Comparison of ENCODE assay signal across 8 cellular contexts in the genomic region with DNA sequence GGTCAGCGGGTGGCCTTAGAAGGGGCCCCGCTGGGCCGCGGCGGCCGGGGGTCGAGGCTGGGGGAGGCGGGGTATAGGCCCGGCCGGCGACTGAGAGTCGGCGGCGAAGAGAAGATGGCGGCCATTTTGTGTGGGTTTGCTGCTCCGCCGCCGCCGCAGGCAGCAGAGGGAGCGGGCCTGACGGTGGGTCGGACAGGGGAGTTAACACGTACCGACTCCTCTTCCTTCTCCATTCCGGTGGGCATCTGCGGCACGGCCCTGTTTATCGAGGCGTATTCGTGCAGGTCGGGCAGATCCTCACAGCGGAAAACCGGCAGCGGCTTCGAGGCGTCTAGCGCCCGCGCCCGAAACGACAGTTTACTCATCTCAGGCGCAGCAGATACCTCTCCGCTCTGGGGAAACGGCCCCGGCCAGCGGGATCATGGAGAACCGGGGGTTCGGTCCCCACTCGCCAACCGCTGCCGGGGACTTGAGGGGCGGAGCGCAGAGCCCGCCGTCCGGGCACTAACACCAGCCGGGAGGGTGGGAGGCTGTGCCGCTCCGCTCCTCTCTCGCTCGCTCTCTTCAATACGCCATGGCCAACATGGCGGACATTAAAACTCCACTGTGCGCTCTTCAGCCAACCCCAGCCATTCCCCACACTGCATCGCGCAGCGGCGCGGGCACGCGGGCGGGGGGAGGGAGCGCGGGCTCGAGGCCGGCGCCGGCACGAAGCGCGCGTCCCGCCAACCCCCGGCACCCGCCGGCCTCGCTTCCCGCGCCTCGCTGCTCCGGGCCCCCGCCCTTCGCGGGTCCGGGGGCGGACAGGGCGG. TPM values are rescaled to one million over a fixed set of nuclear protein-coding genes. Genes with fewer than 3 reads are reported as not detected.
DNase-seq lines count a peak whose midpoint lies in the region; ATAC-seq and TF ChIP-seq lines count a peak whose summit lies in the region.

A gene with protein sequence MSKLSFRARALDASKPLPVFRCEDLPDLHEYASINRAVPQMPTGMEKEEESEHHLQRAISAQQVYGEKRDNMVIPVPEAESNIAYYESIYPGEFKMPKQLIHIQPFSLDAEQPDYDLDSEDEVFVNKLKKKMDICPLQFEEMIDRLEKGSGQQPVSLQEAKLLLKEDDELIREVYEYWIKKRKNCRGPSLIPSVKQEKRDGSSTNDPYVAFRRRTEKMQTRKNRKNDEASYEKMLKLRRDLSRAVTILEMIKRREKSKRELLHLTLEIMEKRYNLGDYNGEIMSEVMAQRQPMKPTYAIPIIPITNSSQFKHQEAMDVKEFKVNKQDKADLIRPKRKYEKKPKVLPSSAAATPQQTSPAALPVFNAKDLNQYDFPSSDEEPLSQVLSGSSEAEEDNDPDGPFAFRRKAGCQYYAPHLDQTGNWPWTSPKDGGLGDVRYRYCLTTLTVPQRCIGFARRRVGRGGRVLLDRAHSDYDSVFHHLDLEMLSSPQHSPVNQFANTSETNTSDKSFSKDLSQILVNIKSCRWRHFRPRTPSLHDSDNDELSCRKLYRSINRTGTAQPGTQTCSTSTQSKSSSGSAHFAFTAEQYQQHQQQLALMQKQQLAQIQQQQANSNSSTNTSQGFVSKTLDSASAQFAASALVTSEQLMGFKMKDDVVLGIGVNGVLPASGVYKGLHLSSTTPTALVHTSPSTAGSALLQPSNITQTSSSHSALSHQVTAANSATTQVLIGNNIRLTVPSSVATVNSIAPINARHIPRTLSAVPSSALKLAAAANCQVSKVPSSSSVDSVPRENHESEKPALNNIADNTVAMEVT (minus strand): TSS at position 608 of the 812 bp plus-strand sequence. CDS start 243 bp downstream, at position 365.

- peaks cover 25% of the 10 kb centered on the region for H3K4me1 ChIP-seq in HAP-1

- H3K4me1 Mint-ChIP-seq in activated naive CD8-positive, alpha-beta T cell treated with anti-CD3 and anti-CD28 coated beads, Interleukin-2, amount 50 U/mL, for 24 hours: peaks cover 64% of the 10 kb centered on the region
- peaks cover 38% of the 10 kb centered on the region for H3K4me1 Mint-ChIP-seq in type B pancreatic cell (ENCODE audit: unreplicated experiment)

- H3K9me3 ChIP-seq in HAP-1 (no peaks in the 10 kb centered on the region), MG63 (no peaks in the 10 kb centered on the region)

- in situ Hi-C loops in HAP-1 (cut with MboI; ENCODE audit: low sequenced_read_pairs): no loop called here

- TF ChIP-seq CTCF in GM06990 (IDR thresholded peaks at IDR 0.05; ENCODE audit: insufficient read depth, low read length, poor library complexity, severe bottlenecking): no peak
- TF ChIP-seq CTCF in type B pancreatic cell (conservative IDR thresholded peaks at IDR 0.05): no peak

- H3K27me3 Mint-ChIP-seq in activated naive CD8-positive, alpha-beta T cell treated with anti-CD3 and anti-CD28 coated beads, Interleukin-2, amount 50 U/mL, for 24 hours: no peaks in the 10 kb centered on the region
- no peaks in the 10 kb centered on the region for H3K27me3 Mint-ChIP-seq in type B pancreatic cell

- no peaks in the 10 kb centered on the region for H3K9me3 Mint-ChIP-seq in activated naive CD8-positive, alpha-beta T cell treated with anti-CD3 and anti-CD28 coated beads, Interleukin-2, amount 50 U/mL, for 24 hours
- no peaks in the 10 kb centered on the region for H3K9me3 Mint-ChIP-seq in type B pancreatic cell

- peak; percentile 93 for DNase-seq in GM06990 (ENCODE audit: extremely low read depth, insufficient read length)
- peak; percentile 78 to 86 for DNase-seq in HAP-1 (ENCODE audit: low spot score in 2 of 2)
- peak; percentile 86 for DNase-seq in MG63
- peak; percentile 81 for DNase-seq in SW480 (ENCODE audit: low spot score)
- DNase-seq in activated naive CD8-positive, alpha-beta T cell treated with anti-CD3 and anti-CD28 coated beads, Interleukin-2, amount 50 U/mL, for 24 hours: peak; percentile 85
- peak; percentile 95 for DNase-seq in cardiac septum (ENCODE audit: low spot score)
- DNase-seq in posterior cingulate gyrus: peak; percentile 78 to 97 (median 82)
- peak; percentile 89 for DNase-seq in type B pancreatic cell (ENCODE audit: extremely low spot score, unreplicated experiment)

- H3K4me3 Mint-ChIP-seq in activated naive CD8-positive, alpha-beta T cell treated with anti-CD3 and anti-CD28 coated beads, Interleukin-2, amount 50 U/mL, for 24 hours: peak within 1 kb of the TSS; percentile 90
- peak within 1 kb of the TSS; percentile 91 for H3K4me3 Mint-ChIP-seq in type B pancreatic cell

- ATAC-seq in activated naive CD8-positive, alpha-beta T cell treated with anti-CD3 and anti-CD28 coated beads, Interleukin-2, amount 50 U/mL, for 24 hours: peak; percentile 78

- no peaks in the 10 kb centered on the region for H3K36me3 ChIP-seq in GM06990 (ENCODE audit: control insufficient read depth, insufficient read depth, low read length)
- peaks cover 7% of the 10 kb centered on the region for H3K36me3 ChIP-seq in HAP-1 (replicated peaks)
- H3K36me3 ChIP-seq in MG63: peaks cover 23% of the 10 kb centered on the region

- peak within 1 kb of the TSS; percentile 99 for H3K27ac Mint-ChIP-seq in activated naive CD8-positive, alpha-beta T cell treated with anti-CD3 and anti-CD28 coated beads, Interleukin-2, amount 50 U/mL, for 24 hours
- peak within 1 kb of the TSS; percentile 99 for H3K27ac Mint-ChIP-seq in type B pancreatic cell

- H3K4me3 ChIP-seq in GM06990 (replicated peaks; ENCODE audit: low read depth, low read length) (peak within 1 kb of the TSS; percentile 98), HAP-1 (peak within 1 kb of the TSS; percentile 98), MG63 (peak within 1 kb of the TSS; percentile 100)

- intact Hi-C loops in cardiac septum (cut with DNase I) (loop anchor here (1.0 to 5.0 kb wide), 3 partner anchors 90 to 289 kb away; partner anchors contain the start of genes CCDC7 and KIF5B), posterior cingulate gyrus (cut with DNase I) (loop anchor here (1.0 to 2.0 kb wide), 4 partner anchors 32 to 155 kb away; partner anchors contain the start of gene CCDC7)

- H3K36me3 Mint-ChIP-seq in activated naive CD8-positive, alpha-beta T cell treated with anti-CD3 and anti-CD28 coated beads, Interleukin-2, amount 50 U/mL, for 24 hours (ENCODE audit: low read depth): peaks cover 20% of the 10 kb centered on the region
- peaks cover 3% of the 10 kb centered on the region for H3K36me3 Mint-ChIP-seq in type B pancreatic cell

- H3K27me3 ChIP-seq in GM06990 (replicated peaks; ENCODE audit: control insufficient read depth, insufficient read depth, low read length) (no peaks in the 10 kb centered on the region), HAP-1 (ENCODE audit: low read depth) (no peaks in the 10 kb centered on the region), MG63 (no peaks in the 10 kb centered on the region)

RNA-seq across cellular contexts. Expression of the gene that starts here (rescaled TPM):
- 4.7 and 9.3 TPM in 2 replicates for total RNA-seq in MG63 (2014; rRNA removed; shearing (Covaris generic); ENCODE audit: low replicate concordance)
- total RNA-seq in cardiac septum (27.1 TPM), type B pancreatic cell (ENCODE audit: low replicate concordance) (42.4 and 47.1 TPM in 2 replicates)

Comparison
In these comparisons a context has a peak if more than half of its experiments do, and no peak if none do; other contexts are left out.
1. Peak in every context shown above with its lines: DNase-seq, ATAC-seq and H3K4me3 ChIP-seq.